8 cellular contexts compared by ENCODE assay signal in the genomic region with DNA sequence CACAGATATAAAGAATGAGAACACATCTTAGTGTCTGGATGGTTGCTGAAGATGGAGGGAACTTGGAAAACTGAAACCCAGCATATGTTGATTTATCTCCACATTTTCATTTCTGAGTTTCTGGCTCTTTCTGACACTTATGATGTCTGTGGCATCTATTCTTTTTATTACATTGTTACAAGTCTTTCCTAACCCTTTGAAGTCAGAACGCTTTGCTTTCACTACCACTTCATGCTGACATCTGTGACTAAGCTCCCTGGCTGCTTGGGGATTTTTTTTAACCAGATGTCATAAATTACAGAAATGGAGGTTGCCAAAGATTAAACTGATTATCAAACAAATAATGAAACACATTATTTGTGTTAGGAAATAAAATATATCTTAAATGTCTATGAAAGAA.
A peak's percentile ranks its signal among the peaks of the same experiment; 100 is the strongest.
DNase-seq lines count a peak whose midpoint lies in the region; ATAC-seq and TF ChIP-seq lines count a peak whose summit lies in the region.

No MANE protein-coding gene starts in this region.

- no peak for TF ChIP-seq CTCF in mesothelial cell of epicardium (IDR thresholded peaks at IDR 0.05; ENCODE audit: unreplicated experiment)

- peaks cover 14% of the 10 kb centered on the region for H3K9me3 Mint-ChIP-seq in mesothelial cell of epicardium
- peaks cover 2 to 7% of the 10 kb centered on the region in 2 donors for H3K9me3 Mint-ChIP-seq in effector memory CD8-positive, alpha-beta T cell

- peaks cover 11% of the 10 kb centered on the region for H3K4me1 Mint-ChIP-seq in mesothelial cell of epicardium
- no peaks in the 10 kb centered on the region for H3K4me1 Mint-ChIP-seq in effector memory CD8-positive, alpha-beta T cell (ENCODE audit: low read depth in 2 of 2)

- H3K27ac Mint-ChIP-seq in mesothelial cell of epicardium: peak overlapping the region; percentile 30
- H3K27ac Mint-ChIP-seq in effector memory CD8-positive, alpha-beta T cell: no peak overlapping the region

- no peaks in the 10 kb centered on the region for H3K27me3 Mint-ChIP-seq in mesothelial cell of epicardium (ENCODE audit: low read depth)
- no peaks in the 10 kb centered on the region for H3K27me3 Mint-ChIP-seq in effector memory CD8-positive, alpha-beta T cell

- H3K4me3 Mint-ChIP-seq in mesothelial cell of epicardium: no peak overlapping the region
- H3K4me3 Mint-ChIP-seq in effector memory CD8-positive, alpha-beta T cell: no peak overlapping the region

- peak; percentile 43 for ATAC-seq in GM18505 (IDR thresholded peaks at IDR 0.05; ENCODE audit: unreplicated experiment)
- ATAC-seq in HG02870 (IDR thresholded peaks at IDR 0.05; ENCODE audit: unreplicated experiment): peak; percentile 70
- peak; percentile 95 for ATAC-seq in SK-N-SH treated with all-trans-retinoic acid at 6 μM for 48 hours
- no peak for ATAC-seq in effector memory CD8-positive, alpha-beta T cell (replicated peaks)

- no peak for TF ChIP-seq POLR2A in GM18505 (IDR thresholded peaks at IDR 0.05; ENCODE audit: borderline replicate concordance, extremely low read depth, insufficient read depth, insufficient read length)

- H3K36me3 Mint-ChIP-seq in mesothelial cell of epicardium: peaks cover 4% of the 10 kb centered on the region
- peaks cover 5% of the 10 kb centered on the region for H3K36me3 Mint-ChIP-seq in effector memory CD8-positive, alpha-beta T cell (ENCODE audit: insufficient read depth)

- DNase-seq in mesothelial cell of epicardium (ENCODE audit: low spot score in 2 of 2, unreplicated experiment in 2 of 2) (no peak), pons (ENCODE audit: low spot score) (no peak), NCI-H69 (lab: John Stamatoyannopoulos, UW) (no peak), DMS79 (lab: John Stamatoyannopoulos, UW) (no peak)
- no peak for DNase-seq in effector memory CD8-positive, alpha-beta T cell

TF ChIP-seq in SK-N-SH treated with all-trans-retinoic acid at 6 μM for 48 hours, 23 proteins besides CTCF, POLR2A, EP300 and RAD21:
- TF ChIP-seq, protein P1, sequence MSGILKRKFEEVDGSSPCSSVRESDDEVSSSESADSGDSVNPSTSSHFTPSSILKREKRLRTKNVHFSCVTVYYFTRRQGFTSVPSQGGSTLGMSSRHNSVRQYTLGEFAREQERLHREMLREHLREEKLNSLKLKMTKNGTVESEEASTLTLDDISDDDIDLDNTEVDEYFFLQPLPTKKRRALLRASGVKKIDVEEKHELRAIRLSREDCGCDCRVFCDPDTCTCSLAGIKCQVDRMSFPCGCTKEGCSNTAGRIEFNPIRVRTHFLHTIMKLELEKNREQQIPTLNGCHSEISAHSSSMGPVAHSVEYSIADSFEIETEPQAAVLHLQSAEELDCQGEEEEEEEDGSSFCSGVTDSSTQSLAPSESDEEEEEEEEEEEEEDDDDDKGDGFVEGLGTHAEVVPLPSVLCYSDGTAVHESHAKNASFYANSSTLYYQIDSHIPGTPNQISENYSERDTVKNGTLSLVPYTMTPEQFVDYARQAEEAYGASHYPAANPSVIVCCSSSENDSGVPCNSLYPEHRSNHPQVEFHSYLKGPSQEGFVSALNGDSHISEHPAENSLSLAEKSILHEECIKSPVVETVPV (CRISPR knock-in tag; IDR thresholded peaks at IDR 0.05): no peak
- TF ChIP-seq RARB (CRISPR knock-in tag; IDR thresholded peaks at IDR 0.05) (no peak), ZFP3 (CRISPR knock-in tag; IDR thresholded peaks at IDR 0.05) (no peak), ISL1 (CRISPR knock-in tag; IDR thresholded peaks at IDR 0.05) (peak; percentile 65)
